In genomic region chr1:63319069-63320023, GRCh38 we compare ENCODE assay signal across 11 cellular contexts. TPM values are rescaled to one million over a fixed set of nuclear protein-coding genes. Genes with fewer than 3 reads are reported as not detected.
A peak's percentile ranks its signal among the peaks of the same experiment; 100 is the strongest.
DNase-seq lines count a peak whose midpoint lies in the region; ATAC-seq and TF ChIP-seq lines count a peak whose summit lies in the region.
"Had no signal": no experiment of that assay in that cellular context is flagged by ENCODE, and none has a peak within 500 bp of the region (broad histone marks: within the 10 kb centered on the region; RNA-seq: fewer than 3 reads in every experiment).

No MANE protein-coding gene starts in this region.

- H3K9me3 ChIP-seq in BLaER1 treated with 17β-estradiol and CSF1 and Interleukin-3, amounts not matched to agents 10 nM and 100 nM (replicated peaks in 1 of 11), result peaks cover 70 to 82% (median 80%) of the 10 kb centered on the region in 11 experiments
- no peaks in the 10 kb centered on the region for H3K9me3 ChIP-seq in upper lobe of right lung
- H3K9me3 ChIP-seq: adrenal gland, mucosa of descending colon had no signal

- intact Hi-C loops in upper lobe of right lung (cut with DNase I), result no loop called here

- peaks cover 0 to 6% (median 0%) of the 10 kb centered on the region in 11 experiments; a peak in 2 of 22 replicates for H3K36me3 ChIP-seq in BLaER1 treated with 17β-estradiol and CSF1 and Interleukin-3, amounts not matched to agents 10 nM and 100 nM
- no peaks in the 10 kb centered on the region for H3K36me3 ChIP-seq in upper lobe of right lung
- H3K36me3 ChIP-seq: adrenal gland had no signal

- H3K36me3 Mint-ChIP-seq in activated naive CD8-positive, alpha-beta T cell treated with anti-CD3 and anti-CD28 coated beads, Interleukin-2, amount 50 U/mL, for 24 hours (ENCODE audit: low read depth), result peaks cover 11% of the 10 kb centered on the region
- H3K36me3 Mint-ChIP-seq in naive B cell, result peaks cover 11 to 27% of the 10 kb centered on the region in 2 donors
- H3K36me3 Mint-ChIP-seq in stimulated activated memory B cell treated with anti-CD40 and anti-IgM and Interleukin-4, amounts not matched to agents 10 μg/mL and 1 μg/mL and 100 μg/mL, for 72 hours, result peaks cover 8% of the 10 kb centered on the region

- H3K27ac Mint-ChIP-seq in activated naive CD8-positive, alpha-beta T cell treated with anti-CD3 and anti-CD28 coated beads, Interleukin-2, amount 50 U/mL, for 24 hours, result no peak overlapping the region
- peak overlapping the region in 5 of 6 donors; percentile 75 to 96 (median 94) for H3K27ac Mint-ChIP-seq in naive B cell
- H3K27ac Mint-ChIP-seq in stimulated activated memory B cell treated with anti-CD40 and anti-IgM and Interleukin-4, amounts not matched to agents 10 μg/mL and 1 μg/mL and 100 μg/mL, for 72 hours, result no peak overlapping the region

- peaks cover 39% of the 10 kb centered on the region for H3K4me1 Mint-ChIP-seq in activated naive CD8-positive, alpha-beta T cell treated with anti-CD3 and anti-CD28 coated beads, Interleukin-2, amount 50 U/mL, for 24 hours
- peaks cover 19 to 35% (median 24%) of the 10 kb centered on the region in 3 donors for H3K4me1 Mint-ChIP-seq in naive B cell
- H3K4me1 Mint-ChIP-seq in stimulated activated memory B cell treated with anti-CD40 and anti-IgM and Interleukin-4, amounts not matched to agents 10 μg/mL and 1 μg/mL and 100 μg/mL, for 72 hours, result peaks cover 26% of the 10 kb centered on the region

- no peak overlapping the region for H3K4me2 ChIP-seq in BLaER1 treated with 17β-estradiol and CSF1 and Interleukin-3, amounts not matched to agents 10 nM and 100 nM

- ATAC-seq in activated naive CD8-positive, alpha-beta T cell treated with anti-CD3 and anti-CD28 coated beads, Interleukin-2, amount 50 U/mL, for 24 hours, result no peak
- no peak for ATAC-seq in naive B cell (ENCODE audit: low read depth in 2 of 2)
- ATAC-seq in stimulated activated memory B cell treated with anti-CD40 and anti-IgM and Interleukin-4, amounts not matched to agents 10 μg/mL and 1 μg/mL and 100 μg/mL, for 72 hours, result no peak
- no peak for ATAC-seq in upper lobe of right lung
- ATAC-seq: mucosa of descending colon, PC-3 had no signal

- peak overlapping the region in 8 of 10 experiments; percentile 5 to 43 (median 25); a peak in 4 of 20 replicates for H3K4me3 ChIP-seq in BLaER1 treated with 17β-estradiol and CSF1 and Interleukin-3, amounts not matched to agents 10 nM and 100 nM
- H3K4me3 ChIP-seq in upper lobe of right lung, result no peak overlapping the region
- H3K4me3 ChIP-seq: adrenal gland, mucosa of descending colon had no signal

- TF ChIP-seq CTCF in GM20000 (IDR thresholded peaks at IDR 0.05; ENCODE audit: extremely low read depth, missing control alignments), result no peak
- no peak for TF ChIP-seq CTCF in upper lobe of right lung (IDR thresholded peaks at IDR 0.05)

- H3K9me3 Mint-ChIP-seq in activated naive CD8-positive, alpha-beta T cell treated with anti-CD3 and anti-CD28 coated beads, Interleukin-2, amount 50 U/mL, for 24 hours, result peaks cover 9% of the 10 kb centered on the region
- peaks cover 5 to 44% (median 29%) of the 10 kb centered on the region in 7 donors for H3K9me3 Mint-ChIP-seq in naive B cell
- H3K9me3 Mint-ChIP-seq in stimulated activated memory B cell treated with anti-CD40 and anti-IgM and Interleukin-4, amounts not matched to agents 10 μg/mL and 1 μg/mL and 100 μg/mL, for 72 hours, result peaks cover 6% of the 10 kb centered on the region

- no peak overlapping the region for H3K27ac ChIP-seq in BLaER1 treated with 17β-estradiol and CSF1 and Interleukin-3, amounts not matched to agents 10 nM and 100 nM
- H3K27ac ChIP-seq in upper lobe of right lung, result no peak overlapping the region
- H3K27ac ChIP-seq: adrenal gland had no signal

- H3K27me3 Mint-ChIP-seq in activated naive CD8-positive, alpha-beta T cell treated with anti-CD3 and anti-CD28 coated beads, Interleukin-2, amount 50 U/mL, for 24 hours, result peaks cover 68% of the 10 kb centered on the region
- peaks cover 49 to 65% (median 57%) of the 10 kb centered on the region in 3 donors for H3K27me3 Mint-ChIP-seq in naive B cell
- H3K27me3 Mint-ChIP-seq in stimulated activated memory B cell treated with anti-CD40 and anti-IgM and Interleukin-4, amounts not matched to agents 10 μg/mL and 1 μg/mL and 100 μg/mL, for 72 hours, result peaks cover 72% of the 10 kb centered on the region

- DNase-seq in GM20000 (ENCODE audit: low spot score) (peak; percentile 34), naive B cell (no peak), NCI-H1436 treated with DMSO at 0.1 percent for 48 hours (lab: John Stamatoyannopoulos, UW) (no peak), upper lobe of right lung (no peak)
- DNase-seq in activated naive CD8-positive, alpha-beta T cell treated with anti-CD3 and anti-CD28 coated beads, Interleukin-2, amount 50 U/mL, for 24 hours, result no peak
- DNase-seq in effector CD8-positive, alpha-beta T cell (lab: John Stamatoyannopoulos, UW), result no peak
- DNase-seq: adrenal gland, PC-3 had no signal

- H3K27me3 ChIP-seq in BLaER1 treated with 17β-estradiol and CSF1 and Interleukin-3, amounts not matched to agents 10 nM and 100 nM, result peaks cover 86 to 98% (median 92%) of the 10 kb centered on the region in 11 experiments
- H3K27me3 ChIP-seq in upper lobe of right lung, result peaks cover 97% of the 10 kb centered on the region

- H4K20me1 ChIP-seq in BLaER1 treated with 17β-estradiol and CSF1 and Interleukin-3, amounts not matched to agents 10 nM and 100 nM, result peaks cover 0 to 32% (median 8%) of the 10 kb centered on the region in 11 experiments; a peak in 12 of 22 replicates

- H3K4me1 ChIP-seq in BLaER1 treated with 17β-estradiol and CSF1 and Interleukin-3, amounts not matched to agents 10 nM and 100 nM, result peaks cover 0 to 12% (median 4%) of the 10 kb centered on the region in 10 experiments; a peak in 6 of 20 replicates
- peaks cover 29% of the 10 kb centered on the region for H3K4me1 ChIP-seq in upper lobe of right lung

- H3K4me3 Mint-ChIP-seq in activated naive CD8-positive, alpha-beta T cell treated with anti-CD3 and anti-CD28 coated beads, Interleukin-2, amount 50 U/mL, for 24 hours, result peak overlapping the region; percentile 21
- peak overlapping the region; percentile 42 to 79 (median 66) for H3K4me3 Mint-ChIP-seq in naive B cell
- H3K4me3 Mint-ChIP-seq in stimulated activated memory B cell treated with anti-CD40 and anti-IgM and Interleukin-4, amounts not matched to agents 10 μg/mL and 1 μg/mL and 100 μg/mL, for 72 hours, result no peak overlapping the region

- no peak overlapping the region for H3K9ac ChIP-seq in BLaER1 treated with 17β-estradiol and CSF1 and Interleukin-3, amounts not matched to agents 10 nM and 100 nM

RNA-seq across cellular contexts. Expression of gene FOXD3, which starts 3.0 kb away (rescaled TPM):
- polyA plus RNA-seq in naive B cell (ENCODE audit: low read depth in 6 of 6), result not detected
- not detected for total RNA-seq in upper lobe of right lung
- total RNA-seq: PC-3 had no signal

RNA-seq across cellular contexts. Expression of gene ALG6, which starts 48.1 kb away (rescaled TPM):
- polyA plus RNA-seq in naive B cell (ENCODE audit: low read depth in 6 of 6), result 10 to 100 TPM; 13.4 to 35.8 (median 22.6) TPM
- 9.1 TPM for total RNA-seq in upper lobe of right lung

Comparison
In these comparisons a context has a peak if more than half of its experiments do, and no peak if none do; other contexts are left out.
1. H3K27ac Mint-ChIP-seq: peak in naive B cell (5 of 6); none in activated naive CD8-positive, alpha-beta T cell treated with anti-CD3 and anti-CD28 coated beads, Interleukin-2, amount 50 U/mL, for 24 hours (single experiment) and stimulated activated memory B cell treated with anti-CD40 and anti-IgM and Interleukin-4, amounts not matched to agents 10 μg/mL and 1 μg/mL and 100 μg/mL, for 72 hours (single experiment).